In the genomic region with DNA sequence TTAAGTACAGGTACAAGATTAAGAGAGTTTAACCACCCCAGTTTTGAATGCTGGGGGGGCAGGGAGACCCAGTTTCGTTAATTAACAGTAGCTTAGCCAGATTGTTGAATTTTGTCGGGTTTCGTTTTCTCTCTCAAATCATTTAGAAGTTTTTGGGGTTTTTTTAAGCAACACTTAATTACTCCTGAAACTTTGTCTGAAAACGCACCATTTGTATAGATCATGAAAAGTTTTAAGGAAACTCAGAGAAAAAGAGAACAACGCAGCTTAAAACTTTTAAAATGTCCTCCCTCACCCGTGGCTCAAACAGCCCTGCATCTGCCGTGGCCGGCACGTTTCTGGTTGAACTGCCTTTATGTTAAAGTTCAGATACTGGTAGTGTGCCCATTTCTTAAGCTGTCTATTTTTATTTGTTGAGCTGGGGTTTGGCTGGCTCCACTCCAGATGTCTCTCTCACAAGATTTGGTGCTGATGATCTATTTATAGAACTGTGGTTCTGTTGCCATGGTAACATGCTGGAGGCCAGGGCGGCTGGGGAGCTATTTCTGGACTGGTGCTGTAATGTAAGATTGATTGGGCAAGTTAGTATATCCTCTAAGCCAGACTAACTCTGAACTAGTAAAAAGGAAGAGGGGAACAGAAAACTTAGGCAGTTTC, we compare ENCODE assay signal across 8 cellular contexts. TPM values are rescaled to one million over a fixed set of nuclear protein-coding genes. Genes with fewer than 3 reads are reported as not detected.
DNase-seq lines count a peak whose midpoint lies in the region; ATAC-seq, FAIRE-seq and TF ChIP-seq lines count a peak whose summit lies in the region.

No MANE protein-coding gene starts in this region.

- FAIRE-seq in endothelial cell of umbilical vein (lab: Jason Lieb, UNC), result no peak

- CTCF ChIA-PET in activated CD4-positive, alpha-beta memory T cell treated with anti-CD3 and anti-CD28 coated beads for 36 hours (lab: Charles Lee), result interaction anchor here (0.7 to 1.4 kb wide), 6 partner anchors 10 to 315 kb away, joined by 3 to 6 read pairs (median 4); no protein-coding TSS in a partner anchor
- CTCF ChIA-PET in endothelial cell of umbilical vein (lab: Charles Lee), result interaction anchor here (0.7 to 3.4 kb wide), 9 partner anchors 10 to 589 kb away, joined by 3 to 16 read pairs (median 4); a partner anchor contains a TSS

- H3K9me3 Mint-ChIP-seq in activated CD4-positive, alpha-beta memory T cell treated with anti-CD3 and anti-CD28 coated beads for 36 hours, result no peaks in the 10 kb centered on the region

- H3K36me3 ChIP-seq in endothelial cell of umbilical vein (ENCODE audit: control insufficient read depth in 2 of 2, extremely low read depth in 1 of 2, insufficient read depth in 2 of 2, low read length in 2 of 2), result peaks cover 44 to 47% of the 10 kb centered on the region in 2 experiments
- peaks cover 54% of the 10 kb centered on the region in 2 donors for H3K36me3 ChIP-seq in stomach smooth muscle (ENCODE audit: control insufficient read depth in 2 of 2, insufficient read depth in 2 of 2, low read length in 2 of 2)

- peaks cover 34% of the 10 kb centered on the region for H3K4me1 ChIP-seq in endothelial cell of umbilical vein (ENCODE audit: control insufficient read depth, extremely low read depth, insufficient read depth, low read length)
- peaks cover 35% of the 10 kb centered on the region for H3K4me1 ChIP-seq in stomach smooth muscle (ENCODE audit: control insufficient read depth, insufficient read depth, low read length)

- peak overlapping the region in 1 of 3 experiments; percentile 39 for H3K4me3 ChIP-seq in endothelial cell of umbilical vein (replicated peaks in 1 of 3; ENCODE audit: insufficient read depth in 1 of 3, low read depth in 1 of 3, low read length in 3 of 3)
- H3K4me3 ChIP-seq in stomach smooth muscle (ENCODE audit: low read length in 2 of 2), result peak overlapping the region; percentile 21 to 63

- peak overlapping the region; percentile 55 for H3K4me3 Mint-ChIP-seq in activated CD4-positive, alpha-beta memory T cell treated with anti-CD3 and anti-CD28 coated beads for 36 hours

- H2AFZ ChIP-seq in endothelial cell of umbilical vein (ENCODE audit: low read depth, low read length), result no peak overlapping the region

- peak overlapping the region; percentile 84 for H3K4me2 ChIP-seq in endothelial cell of umbilical vein (ENCODE audit: insufficient read depth, low read length)

- H3K27me3 Mint-ChIP-seq in activated CD4-positive, alpha-beta memory T cell treated with anti-CD3 and anti-CD28 coated beads for 36 hours, result no peaks in the 10 kb centered on the region

- ATAC-seq in GM19035 (IDR thresholded peaks at IDR 0.05; ENCODE audit: unreplicated experiment) (peak; percentile 87), HG03139 (IDR thresholded peaks at IDR 0.05; ENCODE audit: unreplicated experiment) (peak; percentile 79)

- H3K27me3 ChIP-seq in endothelial cell of umbilical vein (ENCODE audit: control insufficient read depth in 2 of 2, insufficient read depth in 2 of 2, low read length in 2 of 2), result no peaks in the 10 kb centered on the region
- H3K27me3 ChIP-seq in stomach smooth muscle (ENCODE audit: control insufficient read depth in 1 of 2, insufficient read depth in 2 of 2, low read length in 2 of 2), result no peaks in the 10 kb centered on the region

- BruUV-seq in endothelial cell of umbilical vein (replicated peaks; lab: Mats Ljungman, UMichigan), result TSS peak; percentile 96

- H3K36me3 Mint-ChIP-seq in activated CD4-positive, alpha-beta memory T cell treated with anti-CD3 and anti-CD28 coated beads for 36 hours, result peaks cover 80% of the 10 kb centered on the region

- no peak for TF ChIP-seq CTCF in endothelial cell of umbilical vein (IDR thresholded peaks at IDR 0.05; ENCODE audit: extremely low read depth in 1 of 2, insufficient read depth in 1 of 2, low read depth in 1 of 2, low read length in 2 of 2)

- dilution Hi-C loops in endothelial cell of umbilical vein (cut with MboI; ENCODE audit: extremely low pct_ligation_motif_present, low sequenced_read_pairs), result no loop called here

- H3K27ac ChIP-seq in endothelial cell of umbilical vein (ENCODE audit: insufficient read depth, low read depth, low read length) (peak overlapping the region; percentile 97), stomach smooth muscle (ENCODE audit: low read length) (no peak overlapping the region)

- DNase-seq in CD1c-positive myeloid dendritic cell (ENCODE audit: extremely low spot score) (peak; percentile 97), NCI-H510A (lab: John Stamatoyannopoulos, UW) (peak; percentile 27), endothelial cell of umbilical vein (ENCODE audit: low read depth, low spot score) (peak; percentile 97), mucosa of gallbladder (ENCODE audit: low spot score) (peak; percentile 92)
- DNase-seq in activated CD4-positive, alpha-beta memory T cell treated with anti-CD3 and anti-CD28 coated beads for 36 hours, result peak; percentile 72

- no peak for TF ChIP-seq POLR2A in endothelial cell of umbilical vein (IDR thresholded peaks at IDR 0.05; ENCODE audit: low read depth, low read length)

- peak overlapping the region; percentile 81 for H3K27ac Mint-ChIP-seq in activated CD4-positive, alpha-beta memory T cell treated with anti-CD3 and anti-CD28 coated beads for 36 hours

- H3K9ac ChIP-seq in endothelial cell of umbilical vein (replicated peaks; ENCODE audit: extremely low read depth, insufficient read depth, low read length) (peak overlapping the region; percentile 75), stomach smooth muscle (ENCODE audit: low read length in 2 of 2) (peak overlapping the region in 1 of 2 donors; percentile 32)

- peaks cover 10% of the 10 kb centered on the region for H3K79me2 ChIP-seq in endothelial cell of umbilical vein (ENCODE audit: control insufficient read depth, insufficient read depth, low read length)

- H3K9me1 ChIP-seq in endothelial cell of umbilical vein (replicated peaks; ENCODE audit: control insufficient read depth, extremely low read depth, insufficient read depth, low read length), result no peaks in the 10 kb centered on the region

- intact Hi-C loops in activated CD4-positive, alpha-beta memory T cell treated with anti-CD3 and anti-CD28 coated beads for 36 hours (cut with micrococcal nuclease), result loop anchor here (1.0 to 5.0 kb wide), 2 partner anchors 14 to 75 kb away; a partner anchor contains a TSS
- intact Hi-C loops in endothelial cell of umbilical vein (cut with micrococcal nuclease), result loop anchor here (1.0 to 5.0 kb wide), 7 partner anchors 9 to 255 kb away; a partner anchor contains a TSS

- H3K4me1 Mint-ChIP-seq in activated CD4-positive, alpha-beta memory T cell treated with anti-CD3 and anti-CD28 coated beads for 36 hours (ENCODE audit: low read depth), result peaks cover 52% of the 10 kb centered on the region

- H3K9me3 ChIP-seq in endothelial cell of umbilical vein (replicated peaks; ENCODE audit: control insufficient read depth, insufficient read depth, low read length) (no peaks in the 10 kb centered on the region), stomach smooth muscle (ENCODE audit: control insufficient read depth in 2 of 2, low read length in 2 of 2) (no peaks in the 10 kb centered on the region)

- peaks cover 3% of the 10 kb centered on the region for H4K20me1 ChIP-seq in endothelial cell of umbilical vein (replicated peaks; ENCODE audit: control insufficient read depth, extremely low read depth, insufficient read depth, low read length)

- POLR2A ChIA-PET in activated CD4-positive, alpha-beta memory T cell treated with anti-CD3 and anti-CD28 coated beads for 36 hours (lab: Charles Lee), result interaction anchor here (0.6 to 1.3 kb wide), 3 partner anchors 18 to 124 kb away, joined by 3 to 4 read pairs (median 3); a partner anchor contains a TSS
- POLR2A ChIA-PET in endothelial cell of umbilical vein (lab: Charles Lee), result interaction anchor here (1.1 to 1.3 kb wide), 2 partner anchors 18 to 125 kb away, joined by 4 to 6 read pairs; a partner anchor contains a TSS

TF ChIP-seq in endothelial cell of umbilical vein, 7 proteins besides CTCF, POLR2A, EP300 and RAD21:
- peak; percentile 5 for TF ChIP-seq JUN (IDR thresholded peaks at IDR 0.05; ENCODE audit: borderline replicate concordance, insufficient read depth, insufficient read length, low read depth)
- no peak for TF ChIP-seq MYC (IDR thresholded peaks at IDR 0.05; ENCODE audit: low read depth, low read length)

RNA-seq across cellular contexts. Expression of a gene that starts 55.1 kb away (rescaled TPM):
- 100 to 1,000 TPM; 658 to 692 TPM for total RNA-seq in activated CD4-positive, alpha-beta memory T cell treated with anti-CD3 and anti-CD28 coated beads for 36 hours
- total RNA-seq in endothelial cell of umbilical vein (1,141 and 1,217 TPM in 2 replicates), mucosa of gallbladder (801 TPM)
- 1,637 and 1,882 TPM in 2 replicates for polyA plus RNA-seq in endothelial cell of umbilical vein
- polyA plus RNA-seq in endothelial cell of umbilical vein (2011; cell fraction: cytosol; rRNA removed), result 1,809 and 2,057 TPM in 2 replicates
- polyA plus RNA-seq in endothelial cell of umbilical vein (2011; cell fraction: nucleus; rRNA removed), result 916 and 1,134 TPM in 2 replicates
- polyA plus RNA-seq in endothelial cell of umbilical vein (2012), result 1,303 and 1,505 TPM in 2 replicates
- 1,608 and 1,668 TPM in 2 replicates for polyA minus RNA-seq in endothelial cell of umbilical vein
- polyA minus RNA-seq in endothelial cell of umbilical vein (2011; cell fraction: cytosol; rRNA and poly(A)+ RNA removed), result 619 TPM
- 333 and 358 TPM in 2 replicates for polyA minus RNA-seq in endothelial cell of umbilical vein (2011; cell fraction: nucleus; rRNA and poly(A)+ RNA removed)

RNA-seq across cellular contexts. Expression of a gene that starts 56.9 kb away (rescaled TPM):
- total RNA-seq in activated CD4-positive, alpha-beta memory T cell treated with anti-CD3 and anti-CD28 coated beads for 36 hours, result 1 to 10 TPM; 1.1 to 1.3 TPM
- total RNA-seq in endothelial cell of umbilical vein (0.58 and 0.74 TPM in 2 replicates), mucosa of gallbladder (1.6 TPM)
- 0.11 TPM in 1 of 2 replicates, not detected in the other for polyA plus RNA-seq in endothelial cell of umbilical vein
- not detected in 2 replicates for polyA plus RNA-seq in endothelial cell of umbilical vein (2011; cell fraction: cytosol; rRNA removed)
- polyA plus RNA-seq in endothelial cell of umbilical vein (2011; cell fraction: nucleus; rRNA removed), result 0.11 and 0.25 TPM in 2 replicates
- polyA plus RNA-seq in endothelial cell of umbilical vein (2012), result not detected in 2 replicates
- not detected in 2 replicates for polyA minus RNA-seq in endothelial cell of umbilical vein
- polyA minus RNA-seq in endothelial cell of umbilical vein (2011; cell fraction: cytosol; rRNA and poly(A)+ RNA removed), result not detected
- polyA minus RNA-seq in endothelial cell of umbilical vein (2011; cell fraction: nucleus; rRNA and poly(A)+ RNA removed), result not detected in 2 replicates

Comparison
In these comparisons a context has a peak if more than half of its experiments do, and no peak if none do; other contexts are left out.
1. DNase-seq: peak in every context shown above with its lines; median percentile 97 in CD1c-positive myeloid dendritic cell; 97 in endothelial cell of umbilical vein; 92 in mucosa of gallbladder; 72 in activated CD4-positive, alpha-beta memory T cell treated with anti-CD3 and anti-CD28 coated beads for 36 hours; 27 in NCI-H510A.